In the genomic region with DNA sequence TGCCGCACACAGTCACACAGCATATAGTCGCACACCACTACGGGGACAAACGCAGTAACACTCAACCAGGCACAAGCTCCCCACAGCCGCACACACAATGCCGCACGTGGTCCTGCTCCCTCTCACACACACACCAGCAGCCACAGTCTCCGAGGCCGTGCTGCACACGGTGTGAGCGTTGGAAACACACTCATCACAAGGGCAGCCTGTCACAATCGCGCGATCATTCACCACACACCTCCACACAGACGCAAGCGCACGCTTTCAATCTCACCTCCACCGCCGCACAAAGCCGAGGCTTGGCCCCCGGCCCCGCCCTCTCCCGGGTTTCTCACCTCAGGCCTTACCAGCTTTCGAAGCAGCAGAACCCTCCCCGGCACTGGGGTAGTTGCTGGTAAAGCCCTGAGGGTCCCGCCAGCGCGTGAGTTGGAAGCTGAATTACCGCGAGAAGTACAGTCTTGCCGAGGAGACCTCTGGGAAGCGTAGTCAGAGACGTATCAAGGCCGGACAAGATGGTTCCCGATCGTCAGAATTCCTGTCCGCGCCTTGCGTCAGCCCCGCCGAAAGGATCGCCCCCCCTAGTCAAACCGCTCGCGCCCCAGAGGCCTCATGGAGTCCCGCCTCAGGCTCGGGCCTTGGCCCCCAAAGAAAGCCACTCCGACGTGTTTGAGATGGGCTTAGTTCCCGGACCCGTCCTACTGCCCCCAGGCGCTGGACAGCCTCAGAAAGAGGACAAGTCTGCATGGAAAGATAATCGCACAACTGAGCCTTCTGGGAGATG, we compare ENCODE assay signal across 8 cellular contexts. TPM values are rescaled to one million over a fixed set of nuclear protein-coding genes. Genes with fewer than 3 reads are reported as not detected.
DNase-seq lines count a peak whose midpoint lies in the region; ATAC-seq and TF ChIP-seq lines count a peak whose summit lies in the region.

TSS of gene ZNF566 (minus strand) at position 423 of the 781 bp plus-strand sequence. CDS start 13,004 bp downstream, outside the sequence.

- in situ Hi-C loops in astrocyte of the spinal cord (cut with HindIII; ENCODE audit: low sequenced_read_pairs): no loop called here

- peak within 1 kb of the TSS in 1 of 2 donors; percentile 67 for H3K27ac ChIP-seq in aorta (ENCODE audit: low read depth in 1 of 2, low read length in 2 of 2)

- TF ChIP-seq CTCF in astrocyte of the spinal cord (IDR thresholded peaks at IDR 0.05; ENCODE audit: low read depth, low read length): peak; percentile 12

- TF ChIP-seq POLR2A in GM18505 (IDR thresholded peaks at IDR 0.05; ENCODE audit: borderline replicate concordance, extremely low read depth, insufficient read depth, insufficient read length): peak; percentile 60

- no peaks in the 10 kb centered on the region for H3K27me3 ChIP-seq in aorta (ENCODE audit: control insufficient read depth in 1 of 2, insufficient read depth in 2 of 2, low read length in 1 of 2)

- H3K4me1 ChIP-seq in aorta (ENCODE audit: control insufficient read depth in 1 of 2, insufficient read depth in 2 of 2, low read length in 2 of 2): no peaks in the 10 kb centered on the region

- intact Hi-C loops in aorta (cut with DNase I): loop anchor here in 1 of 2 donors (5.0 kb wide), 1 partner anchor 67 kb away; no protein-coding TSS in a partner anchor

- no peaks in the 10 kb centered on the region for H3K36me3 ChIP-seq in aorta (ENCODE audit: control insufficient read depth in 1 of 2, insufficient read depth in 2 of 2, low read length in 1 of 2)

- 0% methylated on average over 53 of the region's 53 CpGs for WGBS in aorta, 2 donors

- H3K9me3 ChIP-seq in aorta (ENCODE audit: control insufficient read depth, low read length): no peaks in the 10 kb centered on the region

- DNase-seq in NCI-H2029 (lab: John Stamatoyannopoulos, UW) (peak; percentile 97), T1000 (lab: John Stamatoyannopoulos, UW) (peak; percentile 97), astrocyte of the spinal cord (ENCODE audit: low read depth, low spot score) (peak; percentile 97), hippocampal formation (lab: John Stamatoyannopoulos, UW) (peak; percentile 94 to 95), renal cortical epithelial cell (ENCODE audit: low read depth) (peak; percentile 96), aorta (peak; percentile 94)

- H3K4me3 ChIP-seq in astrocyte of the spinal cord (ENCODE audit: low read depth, low read length) (peak within 1 kb of the TSS; percentile 82), aorta (ENCODE audit: low read length in 2 of 2) (peak within 1 kb of the TSS; percentile 77 to 84)

- ATAC-seq in GM18505 (IDR thresholded peaks at IDR 0.05; ENCODE audit: unreplicated experiment) (peak; percentile 80), HG02970 (IDR thresholded peaks at IDR 0.05; ENCODE audit: low FRiP score, unreplicated experiment) (peak; percentile 69), aorta (ENCODE audit: low FRiP score) (peak; percentile 99)

RNA-seq across cellular contexts. Expression of gene ZNF566, which starts in this region (rescaled TPM):
- 5.2 and 11.9 TPM in 2 replicates for total RNA-seq in renal cortical epithelial cell
- total RNA-seq in aorta: 10 to 100 TPM; 13.6 to 16.5 TPM
- 10 to 100 TPM in 1 of 2 donors, 1 to 10 TPM in 1; 8.0 to 10.0 TPM for polyA plus RNA-seq in aorta
